ENCODE assay signal across 15 cellular contexts in genomic region chr6:158028421-158028820, GRCh38. TPM values are rescaled to one million over a fixed set of nuclear protein-coding genes. Genes with fewer than 3 reads are reported as not detected.
A peak's percentile ranks its signal among the peaks of the same experiment; 100 is the strongest.
DNase-seq lines count a peak whose midpoint lies in the region; TF ChIP-seq lines count a peak whose summit lies in the region.
"Had no signal": no experiment of that assay in that cellular context is flagged by ENCODE, and none has a peak within 500 bp of the region (broad histone marks: within the 10 kb centered on the region; RNA-seq: fewer than 3 reads in every experiment).

No MANE protein-coding gene starts in this region.

- H3K9me3 ChIP-seq in A673 (ENCODE audit: low read depth, low read length, poor library complexity, severe bottlenecking) (no peaks in the 10 kb centered on the region), neutrophil (no peaks in the 10 kb centered on the region)
- no peaks in the 10 kb centered on the region for H3K9me3 ChIP-seq in BLaER1 treated with 17β-estradiol and CSF1 and Interleukin-3, amounts not matched to agents 10 nM and 100 nM (replicated peaks in 1 of 11)
- H3K9me3 ChIP-seq: sigmoid colon had no signal

- peaks cover 0 to 2% (median 0%) of the 10 kb centered on the region in 7 donors for H3K9me3 Mint-ChIP-seq in CD14-positive monocyte

- H3K36me3 Mint-ChIP-seq in CD14-positive monocyte: peaks cover 0 to 2% of the 10 kb centered on the region in 2 donors

- H3K4me1 Mint-ChIP-seq in CD14-positive monocyte: peaks cover 48% of the 10 kb centered on the region

- CTCF ChIA-PET in A673 (lab: Charles Lee): no interaction called here

- intact Hi-C loops in A673 (cut with micrococcal nuclease; ENCODE audit: unreplicated experiment): loop anchor here (5.0 kb wide), 1 partner anchor 46 kb away; the partner anchor contains the start of gene SYNJ2
- intact Hi-C loops in CD14-positive monocyte (cut with micrococcal nuclease): no loop called here

- H3K4me2 ChIP-seq in BLaER1 treated with 17β-estradiol and CSF1 and Interleukin-3, amounts not matched to agents 10 nM and 100 nM: peak overlapping the region; percentile 85 to 97 (median 93); a peak in 19 of 22 replicates

- H3K9ac ChIP-seq in BLaER1 treated with 17β-estradiol and CSF1 and Interleukin-3, amounts not matched to agents 10 nM and 100 nM: no peak overlapping the region

- H3K27me3 ChIP-seq in A673 (replicated peaks; ENCODE audit: insufficient read depth, low read depth, low read length, poor library complexity): no peaks in the 10 kb centered on the region
- H3K27me3 ChIP-seq in BLaER1 treated with 17β-estradiol and CSF1 and Interleukin-3, amounts not matched to agents 10 nM and 100 nM: peaks cover 0 to 21% (median 0%) of the 10 kb centered on the region in 11 experiments; a peak in 3 of 22 replicates
- H3K27me3 ChIP-seq in neutrophil: no peaks in the 10 kb centered on the region
- H3K27me3 ChIP-seq: sigmoid colon had no signal

- POLR2A ChIA-PET in A673 (lab: Charles Lee; ENCODE audit: low non-redundant PET): no interaction called here

- peak overlapping the region in 3 of 7 donors; percentile 57 to 96 (median 89) for H3K27ac Mint-ChIP-seq in CD14-positive monocyte

- H3K27ac ChIP-seq in A673 (ENCODE audit: low read depth, low read length, poor library complexity, severe bottlenecking) (peak overlapping the region; percentile 17), cingulate gyrus (ENCODE audit: low read depth, low read length) (peak overlapping the region; percentile 91), neutrophil (peak overlapping the region; percentile 29)
- no peak overlapping the region for H3K27ac ChIP-seq in BLaER1 treated with 17β-estradiol and CSF1 and Interleukin-3, amounts not matched to agents 10 nM and 100 nM

- no peak for TF ChIP-seq CTCF in A673 (conservative IDR thresholded peaks at IDR 0.05; ENCODE audit: low read depth, low read length)
- no peak for TF ChIP-seq CTCF in neutrophil (IDR thresholded peaks at IDR 0.05)
- TF ChIP-seq CTCF in CD14-positive monocyte (IDR thresholded peaks at IDR 0.05): no peak

- H3K4me1 ChIP-seq in A673 (ENCODE audit: insufficient read depth, low read length, poor library complexity, severe bottlenecking) (peaks cover 45% of the 10 kb centered on the region), neutrophil (ENCODE audit: control insufficient read depth in 1 of 2, insufficient read depth in 1 of 2, low read depth in 1 of 2, low read length in 1 of 2) (peaks cover 38 to 42% of the 10 kb centered on the region in 2 experiments)
- peaks cover 63 to 72% (median 69%) of the 10 kb centered on the region in 10 experiments for H3K4me1 ChIP-seq in BLaER1 treated with 17β-estradiol and CSF1 and Interleukin-3, amounts not matched to agents 10 nM and 100 nM

- H4K20me1 ChIP-seq in BLaER1 treated with 17β-estradiol and CSF1 and Interleukin-3, amounts not matched to agents 10 nM and 100 nM: peaks cover 0 to 44% (median 14%) of the 10 kb centered on the region in 11 experiments; a peak in 14 of 22 replicates

- no peak for DNase-seq in A673 (ENCODE audit: low spot score)
- no peak for DNase-seq in SHP77 treated with DMSO at 0.1 percent for 48 hours (lab: John Stamatoyannopoulos, UW)
- DNase-seq in CD14-positive monocyte (ENCODE audit: low spot score): no peak
- DNase-seq in midbrain (lab: John Stamatoyannopoulos, UW): no peak
- no peak for DNase-seq in DMS79 (lab: John Stamatoyannopoulos, UW)
- DNase-seq: activated gamma-delta T cell; cerebellar nuclear complex; NCI-H187; occipital lobe; sigmoid colon; stimulated activated CD4-positive, alpha-beta T cell treated with anti-CD3 and anti-CD28 coated beads, Interleukin-1b, Interleukin-23, amount 100 ng/mL, for 48 hours had no signal

- H3K36me3 ChIP-seq in A673 (ENCODE audit: insufficient read depth, low read length, poor library complexity, severe bottlenecking) (peaks cover 5% of the 10 kb centered on the region), neutrophil (peaks cover 5% of the 10 kb centered on the region)
- H3K36me3 ChIP-seq in BLaER1 treated with 17β-estradiol and CSF1 and Interleukin-3, amounts not matched to agents 10 nM and 100 nM: peaks cover 0 to 2% (median 0%) of the 10 kb centered on the region in 11 experiments; a peak in 1 of 22 replicates

- BruUV-seq in A673 (replicated peaks; lab: Mats Ljungman, UMichigan): no TSS peak

- peaks cover 2 to 8% (median 6%) of the 10 kb centered on the region in 3 donors for H3K27me3 Mint-ChIP-seq in CD14-positive monocyte (ENCODE audit: low read depth in 3 of 3)

- H3K4me3 Mint-ChIP-seq in CD14-positive monocyte: no peak overlapping the region

- H3K4me3 ChIP-seq in A673 (ENCODE audit: low read depth, low read length, poor library complexity, severe bottlenecking): no peak overlapping the region
- no peak overlapping the region for H3K4me3 ChIP-seq in BLaER1 treated with 17β-estradiol and CSF1 and Interleukin-3, amounts not matched to agents 10 nM and 100 nM
- peak overlapping the region in 1 of 2 experiments; percentile 25 for H3K4me3 ChIP-seq in neutrophil (ENCODE audit: low read depth in 1 of 2, low read length in 1 of 2)
- H3K4me3 ChIP-seq: K562, sigmoid colon had no signal

RNA-seq across cellular contexts. Expression of gene SYNJ2, which starts 46.8 kb away (rescaled TPM):
- 34.5 and 37.0 TPM in 2 replicates for total RNA-seq in A673 (2021)
- 1 to 10 TPM in 1 of 2 donors, under 1 TPM in 1; 0.82 to 1.6 TPM for polyA plus RNA-seq in CD14-positive monocyte

Comparison
In these comparisons a context has a peak if more than half of its experiments do, and no peak if none do; other contexts are left out.
1. H3K27ac ChIP-seq: peak in A673 (single experiment), cingulate gyrus (single experiment) and neutrophil (single experiment); none in BLaER1 treated with 17β-estradiol and CSF1 and Interleukin-3, amounts not matched to agents 10 nM and 100 nM (0 of 11).